ENCODE assay signal across 10 cellular contexts in the genomic region with DNA sequence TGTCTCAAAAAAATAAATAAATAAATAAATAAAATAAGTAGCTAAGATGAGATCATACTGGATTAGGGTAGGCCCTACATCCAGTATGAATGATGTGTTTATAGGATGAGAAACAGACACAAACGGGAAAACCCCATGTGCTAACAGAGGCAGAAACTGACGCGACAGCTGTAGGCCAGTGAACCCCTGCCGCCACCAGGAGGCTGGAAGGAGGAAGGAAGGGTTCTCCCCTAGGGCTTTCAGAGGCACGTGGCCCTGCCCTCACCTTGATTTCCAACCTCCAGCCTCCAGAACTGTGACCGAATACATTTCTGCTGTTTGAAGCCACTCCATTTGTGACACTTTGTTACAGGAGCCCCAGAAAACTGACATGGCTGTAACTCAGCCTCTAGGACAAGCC. TPM values are rescaled to one million over a fixed set of nuclear protein-coding genes. Genes with fewer than 3 reads are reported as not detected.
DNase-seq lines count a peak whose midpoint lies in the region; ATAC-seq and TF ChIP-seq lines count a peak whose summit lies in the region.
"Had no signal": no experiment of that assay in that cellular context is flagged by ENCODE, and none has a peak within 500 bp of the region (broad histone marks: within the 10 kb centered on the region; RNA-seq: fewer than 3 reads in every experiment).

No MANE protein-coding gene starts in this region.

- no peaks in the 10 kb centered on the region for H3K36me3 ChIP-seq in BLaER1 treated with 17β-estradiol and CSF1 and Interleukin-3, amounts not matched to agents 10 nM and 100 nM
- H3K36me3 ChIP-seq in Panc1 (ENCODE audit: control insufficient read depth, insufficient read depth, low read length), result peaks cover 4% of the 10 kb centered on the region; the same call in 1 of the 2 replicates

- in situ Hi-C loops in Panc1 (cut with HindIII; ENCODE audit: low pct_unique_long_range_greater_than_20kb, low sequenced_read_pairs), result no loop called here

- peak; percentile 70 for ATAC-seq in Panc1
- ATAC-seq in HG02840 (IDR thresholded peaks at IDR 0.05; ENCODE audit: low FRiP score, unreplicated experiment), result no peak

- H3K27ac ChIP-seq in BLaER1 treated with 17β-estradiol and CSF1 and Interleukin-3, amounts not matched to agents 10 nM and 100 nM, result no peak overlapping the region; a peak in 2 of 22 replicates
- no peak overlapping the region for H3K27ac ChIP-seq in Panc1 (ENCODE audit: low read length)
- H3K27ac ChIP-seq: PC-9 had no signal

- H3K27me3 Mint-ChIP-seq in glutamatergic neuron (ENCODE audit: unreplicated experiment), result peaks cover 11% of the 10 kb centered on the region

- no TSS peak for BruUV-seq in Panc1 (replicated peaks; lab: Mats Ljungman, UMichigan)

- H3K27ac Mint-ChIP-seq in glutamatergic neuron (ENCODE audit: unreplicated experiment), result no peak overlapping the region
- H3K27ac Mint-ChIP-seq: activated T-helper 2 cell treated with anti-CD3 and anti-CD28 coated beads, Interferon-gamma antibody, Interleukin-2, Interleukin-4, amounts not matched to agents 10 μg/mL and 5 μg/mL and 100 μg/mL, durations not matched to agents 14 hours and 24 hours and 36 hours had no signal

- peaks cover 0 to 39% (median 28%) of the 10 kb centered on the region in 10 experiments; a peak in 14 of 20 replicates for H3K4me1 ChIP-seq in BLaER1 treated with 17β-estradiol and CSF1 and Interleukin-3, amounts not matched to agents 10 nM and 100 nM
- H3K4me1 ChIP-seq in Panc1 (ENCODE audit: control insufficient read depth, insufficient read depth, low read length), result no peaks in the 10 kb centered on the region

- POLR2A ChIA-PET in Panc1 (lab: Charles Lee), result no interaction called here

- no peaks in the 10 kb centered on the region for H3K36me3 Mint-ChIP-seq in glutamatergic neuron (ENCODE audit: unreplicated experiment)

- peaks cover 11% of the 10 kb centered on the region for H3K4me1 Mint-ChIP-seq in glutamatergic neuron (ENCODE audit: low read depth, unreplicated experiment)

- no peak overlapping the region; a peak in 1 of 22 replicates for H3K9ac ChIP-seq in BLaER1 treated with 17β-estradiol and CSF1 and Interleukin-3, amounts not matched to agents 10 nM and 100 nM

- peaks cover 9% of the 10 kb centered on the region for H3K9me3 Mint-ChIP-seq in glutamatergic neuron (ENCODE audit: unreplicated experiment)
- H3K9me3 Mint-ChIP-seq: activated T-helper 2 cell treated with anti-CD3 and anti-CD28 coated beads, Interferon-gamma antibody, Interleukin-2, Interleukin-4, amounts not matched to agents 10 μg/mL and 5 μg/mL and 100 μg/mL, durations not matched to agents 14 hours and 24 hours and 36 hours had no signal

- H3K9me3 ChIP-seq in BLaER1 treated with 17β-estradiol and CSF1 and Interleukin-3, amounts not matched to agents 10 nM and 100 nM (replicated peaks in 1 of 11), result no peaks in the 10 kb centered on the region
- no peaks in the 10 kb centered on the region for H3K9me3 ChIP-seq in Panc1 (ENCODE audit: control insufficient read depth, insufficient read depth, low read depth, low read length)

- TF ChIP-seq CTCF in GM12865 (IDR thresholded peaks at IDR 0.05; ENCODE audit: insufficient read depth, low read depth, low read length, missing control alignments) (peak; percentile 16), Panc1 (IDR thresholded peaks at IDR 0.05) (no peak), glutamatergic neuron (IDR thresholded peaks at IDR 0.05; ENCODE audit: partially characterized antibody, unreplicated experiment) (no peak)

- peak overlapping the region in 8 of 11 experiments; percentile 3 to 66 (median 49); a peak in 14 of 22 replicates for H3K4me2 ChIP-seq in BLaER1 treated with 17β-estradiol and CSF1 and Interleukin-3, amounts not matched to agents 10 nM and 100 nM
- H3K4me2 ChIP-seq: PC-9 had no signal

- H3K4me3 ChIP-seq in BLaER1 treated with 17β-estradiol and CSF1 and Interleukin-3, amounts not matched to agents 10 nM and 100 nM, result no peak overlapping the region
- H3K4me3 ChIP-seq in GM12865 (ENCODE audit: low read depth, low read length), result no peak overlapping the region
- H3K4me3 ChIP-seq in Panc1 (ENCODE audit: low read depth in 2 of 2, low read length in 2 of 2), result no peak overlapping the region
- H3K4me3 ChIP-seq: PC-9 had no signal

- no peaks in the 10 kb centered on the region for H3K27me3 ChIP-seq in BLaER1 treated with 17β-estradiol and CSF1 and Interleukin-3, amounts not matched to agents 10 nM and 100 nM
- H3K27me3 ChIP-seq in Panc1 (ENCODE audit: control insufficient read depth, insufficient read depth, low read length), result no peaks in the 10 kb centered on the region

- DNase-seq in GM12865 (ENCODE audit: low read depth) (peak; percentile 43), Panc1 (ENCODE audit: low read depth, low spot score) (no peak), glutamatergic neuron (peak; percentile 36), NCI-H187 (lab: John Stamatoyannopoulos, UW) (no peak), NOMO-1 treated with DMSO at 0.1 percent for 48 hours (lab: John Stamatoyannopoulos, UW; ENCODE audit: unreplicated experiment) (no peak), OCI-M1 (lab: John Stamatoyannopoulos, UW) (no peak)
- DNase-seq: PC-9 had no signal

- CTCF ChIA-PET in Panc1 (lab: Charles Lee), result interaction anchor here (0.9 kb wide), 1 partner anchor 66 kb away, joined by 5 read pairs; no protein-coding TSS in a partner anchor

- H4K20me1 ChIP-seq in BLaER1 treated with 17β-estradiol and CSF1 and Interleukin-3, amounts not matched to agents 10 nM and 100 nM, result peaks cover 0 to 20% (median 0%) of the 10 kb centered on the region in 11 experiments; a peak in 2 of 22 replicates

- no peak overlapping the region for H3K4me3 Mint-ChIP-seq in glutamatergic neuron (ENCODE audit: unreplicated experiment)

- intact Hi-C loops in Panc1 (cut with micrococcal nuclease; ENCODE audit: unreplicated experiment), result no loop called here

RNA-seq across cellular contexts. Expression of a gene that starts 38.5 kb away (rescaled TPM):
- total RNA-seq in Panc1 (2021; ENCODE audit: unreplicated experiment) (62.9 TPM), glutamatergic neuron (ENCODE audit: unreplicated experiment) (0.96 TPM)
- polyA plus RNA-seq in Panc1 (2012; ENCODE audit: insufficient read length), result 72.6 TPM

RNA-seq across cellular contexts. Expression of a gene that starts 57.8 kb away (rescaled TPM):
- total RNA-seq in Panc1 (2021; ENCODE audit: unreplicated experiment) (309 TPM), glutamatergic neuron (ENCODE audit: unreplicated experiment) (275 TPM)
- polyA plus RNA-seq in Panc1 (2012; ENCODE audit: insufficient read length), result 319 TPM

Comparison
In these comparisons a context has a peak if more than half of its experiments do, and no peak if none do; other contexts are left out.
1. DNase-seq: peak in GM12865 (single experiment) and glutamatergic neuron (single experiment); none in Panc1 (single experiment), NCI-H187 (0 of 2), NOMO-1 treated with DMSO at 0.1 percent for 48 hours (single experiment) and OCI-M1 (single experiment).
2. RNA of a gene that starts 38.5 kb away (total RNA-seq): 62.9 TPM in Panc1 (single experiment); 0.96 TPM in glutamatergic neuron (single experiment); every median in the first group is over 10 times any median in the second.